12 cellular contexts compared by ENCODE assay signal in genomic region chr19:10006335-10006708, GRCh38. TPM values are rescaled to one million over a fixed set of nuclear protein-coding genes. Genes with fewer than 3 reads are reported as not detected.
DNase-seq lines count a peak whose midpoint lies in the region; ATAC-seq and TF ChIP-seq lines count a peak whose summit lies in the region.
"Had no signal": no experiment of that assay in that cellular context is flagged by ENCODE, and none has a peak within 500 bp of the region (broad histone marks: within the 10 kb centered on the region; RNA-seq: fewer than 3 reads in every experiment).

No MANE protein-coding gene starts in this region.

- H3K27ac ChIP-seq in fibroblast of lung (ENCODE audit: insufficient read depth, low read length) (peak overlapping the region; percentile 34), parathyroid adenoma (peak overlapping the region; percentile 36)

- H3K9ac ChIP-seq in fibroblast of lung (ENCODE audit: insufficient read depth, low read length) (no peak overlapping the region), parathyroid adenoma (no peak overlapping the region)

- peaks cover 2% of the 10 kb centered on the region for H3K79me2 ChIP-seq in fibroblast of lung (ENCODE audit: control insufficient read depth, insufficient read depth, low read length)
- H3K79me2 ChIP-seq in parathyroid adenoma, result no peaks in the 10 kb centered on the region

- H3K4me2 ChIP-seq in fibroblast of lung (ENCODE audit: extremely low read depth, insufficient read depth, low read length) (no peak overlapping the region), parathyroid adenoma (ENCODE audit: low read length) (no peak overlapping the region)

- ATAC-seq in GM18909 (IDR thresholded peaks at IDR 0.05; ENCODE audit: poor library complexity, unreplicated experiment) (no peak), GM18502 (IDR thresholded peaks at IDR 0.05; ENCODE audit: poor library complexity, unreplicated experiment) (no peak)

- DNase-seq in AG10803 (ENCODE audit: low read depth) (peak; percentile 83), LHCN-M2 (ENCODE audit: low read depth) (peak; percentile 49), fibroblast of lung (ENCODE audit: low read depth in 2 of 2) (peak; percentile 47 to 58), NCI-H345 (lab: John Stamatoyannopoulos, UW) (no peak), NCI-H1105 (lab: John Stamatoyannopoulos, UW) (no peak)
- DNase-seq: DMS 273 treated with DMSO at 0.1 percent for 48 hours, NCI-H510A had no signal

- no peak overlapping the region for H2AFZ ChIP-seq in fibroblast of lung (ENCODE audit: low read length)
- H2AFZ ChIP-seq in parathyroid adenoma, result no peak overlapping the region

- H3K4me3 ChIP-seq in AG10803 (ENCODE audit: low read length), result no peak overlapping the region
- no peak overlapping the region for H3K4me3 ChIP-seq in fibroblast of lung (replicated peaks in 1 of 4; ENCODE audit: control extremely low read depth in 1 of 4, insufficient read depth in 1 of 4, low read depth in 3 of 4, low read length in 4 of 4)
- H3K4me3 ChIP-seq in parathyroid adenoma (ENCODE audit: low read depth, low read length), result no peak overlapping the region

- TF ChIP-seq CTCF in AG10803 (conservative IDR thresholded peaks at IDR 0.05; ENCODE audit: low read length) (no peak), fibroblast of lung (conservative IDR thresholded peaks at IDR 0.05 in 1 of 2, IDR thresholded peaks at IDR 0.05 in 1 of 2; ENCODE audit: low read depth in 1 of 2, low read length in 2 of 2) (no peak), parathyroid adenoma (IDR thresholded peaks at IDR 0.05) (no peak)

- no peaks in the 10 kb centered on the region for H3K9me3 ChIP-seq in fibroblast of lung (ENCODE audit: control insufficient read depth, insufficient read depth, low read depth, low read length)
- no peaks in the 10 kb centered on the region for H3K9me3 ChIP-seq in parathyroid adenoma (ENCODE audit: control insufficient read depth, low read length)

- no peaks in the 10 kb centered on the region for H4K20me1 ChIP-seq in fibroblast of lung (ENCODE audit: control insufficient read depth, extremely low read depth, insufficient read depth, low read length)

- H3K27me3 ChIP-seq in fibroblast of lung (ENCODE audit: control insufficient read depth, insufficient read depth, low read length), result no peaks in the 10 kb centered on the region
- no peaks in the 10 kb centered on the region for H3K27me3 ChIP-seq in parathyroid adenoma (ENCODE audit: control insufficient read depth, insufficient read depth, low read length)

- H3K4me1 ChIP-seq in fibroblast of lung (ENCODE audit: control insufficient read depth, extremely low read depth, insufficient read depth, low read length) (peaks cover 16% of the 10 kb centered on the region), parathyroid adenoma (peaks cover 4% of the 10 kb centered on the region)

- H3K36me3 ChIP-seq in fibroblast of lung (ENCODE audit: control insufficient read depth, insufficient read depth, low read length) (peaks cover 2% of the 10 kb centered on the region), parathyroid adenoma (ENCODE audit: control insufficient read depth, insufficient read depth, low read length) (no peaks in the 10 kb centered on the region)

RNA-seq across cellular contexts. Expression of gene COL5A3, which starts 4.0 kb away (rescaled TPM):
- 0.58 and 0.80 TPM in 2 replicates for total RNA-seq in LHCN-M2 (2014; rRNA removed)
- 0.18 TPM for polyA plus RNA-seq in LHCN-M2 (2012)
- 0.77 and 1.2 TPM in 2 replicates for total RNA-seq in fibroblast of lung
- polyA plus RNA-seq in fibroblast of lung, result 0.56 and 33.7 TPM in 2 replicates
- 1.6 and 85.2 TPM in 2 replicates for polyA plus RNA-seq in fibroblast of lung (2012)
- polyA minus RNA-seq in fibroblast of lung (ENCODE audit: low replicate concordance), result 1.7 and 70.1 TPM in 2 replicates
- total RNA-seq: renal cortical epithelial cell had no signal

RNA-seq across cellular contexts. Expression of gene RDH8, which starts 7.0 kb away (rescaled TPM):
- total RNA-seq in LHCN-M2 (2014; rRNA removed), result not detected in 2 replicates
- polyA plus RNA-seq in LHCN-M2 (2012), result not detected
- total RNA-seq in fibroblast of lung, result not detected in 2 replicates
- 0.06 TPM in 1 of 2 replicates, not detected in the other for polyA plus RNA-seq in fibroblast of lung
- not detected in 2 replicates for polyA plus RNA-seq in fibroblast of lung (2012)
- not detected in 2 replicates for polyA minus RNA-seq in fibroblast of lung (ENCODE audit: low replicate concordance)
- total RNA-seq: bronchial epithelial cell, renal cortical epithelial cell had no signal

Comparison
In these comparisons a context has a peak if more than half of its experiments do, and no peak if none do; other contexts are left out.
1. DNase-seq: peak in AG10803 (single experiment), LHCN-M2 (single experiment) and fibroblast of lung (2 of 2); none in NCI-H345 (single experiment) and NCI-H1105 (single experiment).